Comparison of ENCODE assay signal across 17 cellular contexts in the genomic region with DNA sequence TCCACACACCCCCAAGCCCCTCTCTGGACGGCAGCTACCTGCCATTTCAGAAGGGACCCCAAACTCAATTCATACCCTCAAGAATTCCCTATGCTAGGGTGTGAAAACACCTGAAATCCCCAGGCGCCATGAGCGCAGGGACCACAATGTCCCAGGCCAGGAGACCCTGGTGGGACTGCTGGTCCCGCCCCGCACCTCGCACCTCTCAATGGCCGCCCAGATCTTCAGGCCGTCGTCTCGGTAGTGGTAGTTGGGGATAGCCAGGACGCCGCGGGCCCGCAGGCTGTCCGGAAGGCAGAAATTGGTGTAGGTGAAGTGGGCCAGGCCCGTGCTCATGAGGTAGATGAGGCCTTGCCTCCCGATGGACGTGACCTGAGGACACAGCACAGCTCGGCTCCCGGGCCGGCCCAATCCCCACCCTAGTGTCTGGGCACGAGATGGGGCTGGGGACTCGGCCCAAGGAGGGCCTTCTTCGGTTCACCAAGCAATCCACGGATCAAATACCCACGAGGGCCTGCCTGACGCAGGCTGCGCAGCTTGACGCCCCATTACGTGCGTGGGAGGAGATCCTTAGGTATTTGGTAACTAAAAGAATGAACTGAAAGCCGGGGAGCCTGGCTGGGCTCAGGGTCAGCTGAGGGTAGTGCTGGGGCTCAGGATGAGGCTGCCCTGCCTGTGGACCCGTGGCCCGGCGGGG. TPM values are rescaled to one million over a fixed set of nuclear protein-coding genes. Genes with fewer than 3 reads are reported as not detected.
DNase-seq lines count a peak whose midpoint lies in the region; ATAC-seq and TF ChIP-seq lines count a peak whose summit lies in the region.
"Had no signal": no experiment of that assay in that cellular context is flagged by ENCODE, and none has a peak within 500 bp of the region (broad histone marks: within the 10 kb centered on the region; RNA-seq: fewer than 3 reads in every experiment).

No MANE protein-coding gene starts in this region.

- peak; percentile 65 for DNase-seq in H7
- DNase-seq in memory B cell (ENCODE audit: low spot score in 2 of 2): no peak
- DNase-seq in aorta: no peak
- DNase-seq in right atrium auricular region (ENCODE audit: low spot score): no peak
- DNase-seq in stimulated activated CD4-positive, alpha-beta T cell treated with anti-CD3 and anti-CD28 coated beads, Interleukin-2, amount 100 ng/mL, for 24 hours: no peak
- DNase-seq: Kasumi-1, NCI-H187 treated with DMSO at 0.1 percent for 48 hours, NCI-H2171, NCI-H446 treated with DMSO at 0.1 percent for 48 hours, NCI-H774, SK-N-SH had no signal

- no peaks in the 10 kb centered on the region for H3K36me3 Mint-ChIP-seq in activated T-helper 17 cell treated with anti-CD3 and anti-CD28 coated beads, Interleukin-2, amount 50 U/mL, for 72 hours (ENCODE audit: low read depth)
- H3K36me3 Mint-ChIP-seq in memory B cell: no peaks in the 10 kb centered on the region

- H3K27ac Mint-ChIP-seq in activated T-helper 17 cell treated with anti-CD3 and anti-CD28 coated beads, Interleukin-2, amount 50 U/mL, for 72 hours: no peak overlapping the region
- no peak overlapping the region for H3K27ac Mint-ChIP-seq in memory B cell

- H3K27me3 ChIP-seq in H7 (ENCODE audit: control insufficient read depth, insufficient read depth, low read length) (peaks cover 43% of the 10 kb centered on the region), aorta (ENCODE audit: control insufficient read depth in 1 of 2, insufficient read depth in 2 of 2, low read length in 1 of 2) (peaks cover 0 to 4% of the 10 kb centered on the region in 2 donors), right atrium auricular region (no peaks in the 10 kb centered on the region)

- no peak for ATAC-seq in activated T-helper 17 cell treated with anti-CD3 and anti-CD28 coated beads, Interleukin-2, amount 50 U/mL, for 72 hours (replicated peaks)
- no peak for ATAC-seq in memory B cell (ENCODE audit: low read depth)
- ATAC-seq in aorta (ENCODE audit: low FRiP score): peak; percentile 24
- no peak for ATAC-seq in HG03439 (IDR thresholded peaks at IDR 0.05; ENCODE audit: unreplicated experiment)
- ATAC-seq: Panc1, Right ventricle myocardium inferior had no signal

- intact Hi-C loops in aorta (cut with DNase I): no loop called here

- WGBS in aorta, 2 donors: 80 to 82% methylated on average over 35 of the region's 35 CpGs

- H3K27me3 Mint-ChIP-seq in activated T-helper 17 cell treated with anti-CD3 and anti-CD28 coated beads, Interleukin-2, amount 50 U/mL, for 72 hours: peaks cover 7% of the 10 kb centered on the region
- peaks cover 19% of the 10 kb centered on the region for H3K27me3 Mint-ChIP-seq in memory B cell

- no peaks in the 10 kb centered on the region for H3K9me3 Mint-ChIP-seq in activated T-helper 17 cell treated with anti-CD3 and anti-CD28 coated beads, Interleukin-2, amount 50 U/mL, for 72 hours
- H3K9me3 Mint-ChIP-seq in memory B cell: no peaks in the 10 kb centered on the region

- H3K4me1 ChIP-seq in aorta (ENCODE audit: control insufficient read depth in 1 of 2, insufficient read depth in 2 of 2, low read length in 2 of 2) (no peaks in the 10 kb centered on the region), right atrium auricular region (peaks cover 0 to 10% of the 10 kb centered on the region in 2 donors)

- peak overlapping the region; percentile 22 for H3K4me3 Mint-ChIP-seq in activated T-helper 17 cell treated with anti-CD3 and anti-CD28 coated beads, Interleukin-2, amount 50 U/mL, for 72 hours
- peak overlapping the region; percentile 45 for H3K4me3 Mint-ChIP-seq in memory B cell

- TF ChIP-seq CTCF in right atrium auricular region (IDR thresholded peaks at IDR 0.05): no peak

- H3K36me3 ChIP-seq in H7 (replicated peaks; ENCODE audit: control insufficient read depth, insufficient read depth, low read length) (no peaks in the 10 kb centered on the region), aorta (ENCODE audit: control insufficient read depth in 1 of 2, insufficient read depth in 2 of 2, low read length in 1 of 2) (no peaks in the 10 kb centered on the region), right atrium auricular region (no peaks in the 10 kb centered on the region)

- peaks cover 3% of the 10 kb centered on the region for H3K4me1 Mint-ChIP-seq in activated T-helper 17 cell treated with anti-CD3 and anti-CD28 coated beads, Interleukin-2, amount 50 U/mL, for 72 hours
- peaks cover 7% of the 10 kb centered on the region for H3K4me1 Mint-ChIP-seq in memory B cell

- H3K4me3 ChIP-seq in H7 (ENCODE audit: insufficient read depth, low read depth, low read length): no peak overlapping the region
- no peak overlapping the region for H3K4me3 ChIP-seq in aorta (ENCODE audit: low read length in 2 of 2)
- H3K4me3 ChIP-seq in right atrium auricular region: no peak overlapping the region

- no peak overlapping the region for H3K27ac ChIP-seq in aorta (ENCODE audit: low read depth in 1 of 2, low read length in 2 of 2)
- no peak overlapping the region for H3K27ac ChIP-seq in right atrium auricular region

- H3K9me3 ChIP-seq in aorta (ENCODE audit: control insufficient read depth, low read length) (no peaks in the 10 kb centered on the region), right atrium auricular region (no peaks in the 10 kb centered on the region)
- H3K9me3 ChIP-seq: SK-N-SH had no signal

RNA-seq across cellular contexts. Expression of a gene that starts 9.2 kb away (rescaled TPM):
- not detected in 2 replicates for total RNA-seq in H7 (2014; rRNA removed; shearing (Covaris generic))
- total RNA-seq in activated T-helper 17 cell treated with anti-CD3 and anti-CD28 coated beads, Interleukin-2, amount 50 U/mL, for 72 hours: 1 to 10 TPM in 1 of 2 donors, under 1 TPM in 1; 0.13 to 1.3 TPM
- not detected for total RNA-seq in aorta
- not detected for polyA plus RNA-seq in aorta
- under 1 TPM in 1 of 2 donors, not detected in 1; 0.20 TPM for total RNA-seq in right atrium auricular region
- total RNA-seq: Right ventricle myocardium inferior had no signal

RNA-seq across cellular contexts. Expression of a gene that starts 14.8 kb away (rescaled TPM):
- total RNA-seq in H7 (2014; rRNA removed; shearing (Covaris generic)): 1.3 and 2.1 TPM in 2 replicates
- total RNA-seq in activated T-helper 17 cell treated with anti-CD3 and anti-CD28 coated beads, Interleukin-2, amount 50 U/mL, for 72 hours: 10 to 100 TPM in 1 of 2 donors, 1 to 10 TPM in 1; 2.9 to 10.0 TPM
- total RNA-seq in aorta (under 1 TPM; 0.19 to 0.30 TPM), right atrium auricular region (not detected)
- 1 to 10 TPM in 1 of 2 donors, not detected in 1; 1.6 TPM for polyA plus RNA-seq in aorta
- total RNA-seq: Right ventricle myocardium inferior had no signal
- polyA plus RNA-seq: AG04450, BJ had no signal

RNA-seq across cellular contexts. Expression of a gene that starts 21.6 kb away (rescaled TPM):
- not detected in 2 replicates for total RNA-seq in H7 (2014; rRNA removed; shearing (Covaris generic))
- 1 to 10 TPM; 1.1 to 6.2 TPM for total RNA-seq in activated T-helper 17 cell treated with anti-CD3 and anti-CD28 coated beads, Interleukin-2, amount 50 U/mL, for 72 hours
- not detected for total RNA-seq in aorta
- under 1 TPM in 1 of 2 donors, not detected in 1; 0.25 TPM for polyA plus RNA-seq in aorta
- under 1 TPM in 1 of 2 donors, not detected in 1; 0.43 TPM for total RNA-seq in right atrium auricular region
- total RNA-seq: Right ventricle myocardium inferior had no signal
- polyA plus RNA-seq: AG04450, BJ had no signal

RNA-seq across cellular contexts. Expression of a gene that starts 43.1 kb away (rescaled TPM):
- total RNA-seq in H7 (2014; rRNA removed; shearing (Covaris generic)): 19.2 and 32.4 TPM in 2 replicates
- 100 to 1,000 TPM in 1 of 2 donors, 10 to 100 TPM in 1; 52.0 to 269 TPM for total RNA-seq in activated T-helper 17 cell treated with anti-CD3 and anti-CD28 coated beads, Interleukin-2, amount 50 U/mL, for 72 hours
- 100 to 1,000 TPM; 100 to 297 TPM for total RNA-seq in aorta
- polyA plus RNA-seq in aorta: 100 to 1,000 TPM in 1 of 2 donors, 10 to 100 TPM in 1; 34.3 to 246 TPM
- total RNA-seq in right atrium auricular region: 10 to 100 TPM; 59.4 to 75.0 TPM

RNA-seq across cellular contexts. Expression of a gene that starts 53.6 kb away (rescaled TPM):
- 7.3 and 10.5 TPM in 2 replicates for total RNA-seq in H7 (2014; rRNA removed; shearing (Covaris generic))
- total RNA-seq in activated T-helper 17 cell treated with anti-CD3 and anti-CD28 coated beads, Interleukin-2, amount 50 U/mL, for 72 hours: 10 to 100 TPM; 41.7 to 66.2 TPM
- total RNA-seq in aorta (10 to 100 TPM; 73.4 to 80.8 TPM), right atrium auricular region (10 to 100 TPM; 27.4 to 39.7 TPM)
- 100 to 1,000 TPM in 1 of 2 donors, 10 to 100 TPM in 1; 59.7 to 105 TPM for polyA plus RNA-seq in aorta
